23 cellular contexts compared by ENCODE assay signal in genomic region chr14:87175175-87175574, GRCh38.
"Had no signal": no experiment of that assay in that cellular context is flagged by ENCODE, and none has a peak within 500 bp of the region (broad histone marks: within the 10 kb centered on the region; RNA-seq: fewer than 3 reads in every experiment).

No MANE protein-coding gene starts in this region.

- H3K9me3 Mint-ChIP-seq: activated naive CD4-positive, alpha-beta T cell treated with anti-CD3 and anti-CD28 coated beads for 36 hours; type B pancreatic cell had no signal

- H3K4me3 ChIP-seq: ascending aorta, breast epithelium, heart left ventricle, lower lobe of right lung, psoas muscle, right lobe of liver, smooth muscle cell, suprapubic skin had no signal

- H3K27ac Mint-ChIP-seq: activated CD4-positive, alpha-beta memory T cell treated with anti-CD3 and anti-CD28 coated beads for 36 hours; activated CD4-positive, alpha-beta T cell treated with anti-CD3 and anti-CD28 coated beads for 36 hours; activated CD8-positive, alpha-beta memory T cell treated with anti-CD3 and anti-CD28 coated beads, Interleukin-2, amount 10 ng/mL, durations not matched to agents 7 days and 5 days; activated naive CD4-positive, alpha-beta T cell treated with anti-CD3 and anti-CD28 coated beads for 36 hours; activated T-helper 2 cell treated with anti-CD3 and anti-CD28 coated beads, Interferon-gamma antibody, Interleukin-2, Interleukin-4, amounts not matched to agents 10 μg/mL and 5 μg/mL and 100 μg/mL, durations not matched to agents 14 hours and 24 hours and 36 hours; type B pancreatic cell had no signal

- H3K9me3 ChIP-seq: ascending aorta, breast epithelium, heart left ventricle, lower lobe of right lung, psoas muscle, right lobe of liver, suprapubic skin had no signal

- ATAC-seq: activated CD4-positive, alpha-beta T cell treated with anti-CD3 and anti-CD28 coated beads for 36 hours; activated CD8-positive, alpha-beta memory T cell treated with anti-CD3 and anti-CD28 coated beads, Interleukin-2, amount 10 ng/mL, durations not matched to agents 7 days and 5 days; heart left ventricle; left cardiac atrium; lower lobe of right lung; psoas muscle; right lobe of liver; stimulated activated naive CD8-positive, alpha-beta T cell treated with anti-CD3 and anti-CD28 coated beads, Interleukin-15, Interleukin-2, amounts not matched to agents 100 U/mL and 50 U/mL, for 24 hours had no signal

- H3K27ac ChIP-seq: ascending aorta, breast epithelium, heart left ventricle, lower lobe of right lung, psoas muscle, right lobe of liver, suprapubic skin had no signal

- H3K27me3 ChIP-seq: ascending aorta, breast epithelium, heart left ventricle, right lobe of liver, suprapubic skin had no signal

- H3K4me3 Mint-ChIP-seq: activated CD4-positive, alpha-beta memory T cell treated with anti-CD3 and anti-CD28 coated beads for 36 hours; activated CD4-positive, alpha-beta T cell treated with anti-CD3 and anti-CD28 coated beads for 36 hours; activated CD8-positive, alpha-beta memory T cell treated with anti-CD3 and anti-CD28 coated beads, Interleukin-2, amount 10 ng/mL, durations not matched to agents 7 days and 5 days; activated naive CD4-positive, alpha-beta T cell treated with anti-CD3 and anti-CD28 coated beads for 36 hours; type B pancreatic cell had no signal

- DNase-seq: activated CD4-positive, alpha-beta memory T cell treated with anti-CD3 and anti-CD28 coated beads for 36 hours; activated CD4-positive, alpha-beta T cell treated with anti-CD3 and anti-CD28 coated beads for 36 hours; activated CD8-positive, alpha-beta memory T cell treated with anti-CD3 and anti-CD28 coated beads, Interleukin-2, amount 10 ng/mL, durations not matched to agents 7 days and 5 days; activated naive CD4-positive, alpha-beta T cell treated with anti-CD3 and anti-CD28 coated beads for 36 hours; activated T-cell treated with anti-CD3 and anti-CD28 coated beads, Interleukin-2, amount 50 U/mL, for 1 hour; cerebellar nuclear complex; effector CD8-positive, alpha-beta T cell; foreskin melanocyte; heart left ventricle; left cardiac atrium; lower lobe of right lung; midbrain; psoas muscle; right lobe of liver; stimulated activated CD4-positive, alpha-beta T cell treated with anti-CD3 and anti-CD28 coated beads, Interleukin-4, amount 100 ng/mL, for 4 hours; stimulated activated CD8-positive, alpha-beta memory T cell treated with anti-CD3 and anti-CD28 coated beads, Interleukin-4, amount 100 ng/mL, for 48 hours; stimulated activated naive CD8-positive, alpha-beta T cell treated with anti-CD3 and anti-CD28 coated beads, Interleukin-15, Interleukin-2, amounts not matched to agents 100 U/mL and 50 U/mL, for 24 hours had no signal

- H3K4me1 Mint-ChIP-seq: activated CD4-positive, alpha-beta T cell treated with anti-CD3 and anti-CD28 coated beads for 36 hours; activated CD8-positive, alpha-beta memory T cell treated with anti-CD3 and anti-CD28 coated beads, Interleukin-2, amount 10 ng/mL, durations not matched to agents 7 days and 5 days had no signal

- H3K36me3 Mint-ChIP-seq: activated CD4-positive, alpha-beta memory T cell treated with anti-CD3 and anti-CD28 coated beads for 36 hours; activated CD8-positive, alpha-beta memory T cell treated with anti-CD3 and anti-CD28 coated beads, Interleukin-2, amount 10 ng/mL, durations not matched to agents 7 days and 5 days; type B pancreatic cell had no signal

- H3K36me3 ChIP-seq: ascending aorta, breast epithelium, heart left ventricle, lower lobe of right lung, right lobe of liver, suprapubic skin had no signal

- H3K27me3 Mint-ChIP-seq: activated CD4-positive, alpha-beta memory T cell treated with anti-CD3 and anti-CD28 coated beads for 36 hours; activated CD4-positive, alpha-beta T cell treated with anti-CD3 and anti-CD28 coated beads for 36 hours; activated CD8-positive, alpha-beta memory T cell treated with anti-CD3 and anti-CD28 coated beads, Interleukin-2, amount 10 ng/mL, durations not matched to agents 7 days and 5 days; type B pancreatic cell had no signal
